9 cellular contexts compared by ENCODE assay signal in the genomic region with DNA sequence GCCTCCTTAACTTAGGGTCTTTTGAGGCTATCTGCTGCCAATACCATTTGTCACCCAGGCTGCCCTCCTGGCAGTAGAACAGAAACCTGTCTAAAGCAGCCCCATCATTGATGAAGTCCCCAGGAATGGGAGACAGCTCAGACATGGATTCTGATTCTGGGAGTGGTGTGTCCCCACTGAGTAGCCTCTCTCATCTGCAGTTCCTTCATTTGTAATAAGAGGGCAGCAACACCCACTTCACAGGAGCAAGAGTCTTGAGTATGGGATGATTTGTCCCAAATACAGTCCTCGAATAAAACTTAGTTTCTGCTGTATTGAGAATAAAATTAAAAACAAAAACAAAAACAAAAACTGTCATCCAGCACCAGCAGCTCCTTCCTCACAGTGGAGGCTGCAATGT.
DNase-seq lines count a peak whose midpoint lies in the region; ATAC-seq, FAIRE-seq and TF ChIP-seq lines count a peak whose summit lies in the region.
"Had no signal": no experiment of that assay in that cellular context is flagged by ENCODE, and none has a peak within 500 bp of the region (broad histone marks: within the 10 kb centered on the region; RNA-seq: fewer than 3 reads in every experiment).

No MANE protein-coding gene starts in this region.

- no peak for FAIRE-seq in urothelium cell line (lab: Jason Lieb, UNC)

- H3K27me3 ChIP-seq in heart right ventricle, result no peaks in the 10 kb centered on the region
- H3K27me3 ChIP-seq in lower lobe of right lung (ENCODE audit: low read depth), result no peaks in the 10 kb centered on the region

- no peak overlapping the region for H3K4me3 ChIP-seq in heart right ventricle
- no peak overlapping the region for H3K4me3 ChIP-seq in lower lobe of right lung

- H3K4me1 ChIP-seq in heart right ventricle (no peaks in the 10 kb centered on the region), lower lobe of right lung (no peaks in the 10 kb centered on the region)

- intact Hi-C loops in heart right ventricle (cut with DNase I) (loop anchor here in 3 of 10 donors (5.0 kb wide), 2 partner anchors 150 to 165 kb away; no protein-coding TSS in a partner anchor), Right ventricle myocardium superior (cut with DNase I) (no loop called here), head of caudate nucleus (cut with DNase I) (loop anchor here (5.0 kb wide), 1 partner anchor 160 kb away; no protein-coding TSS in a partner anchor), lower lobe of right lung (cut with DNase I) (no loop called here)

- 35 to 57% methylated on average over 1 of the region's 1 CpG for WGBS in heart right ventricle, 2 donors

- no peak for ATAC-seq in heart right ventricle
- no peak for ATAC-seq in Right ventricle myocardium superior (ENCODE audit: poor library complexity)
- no peak for ATAC-seq in lower lobe of right lung
- ATAC-seq: activated T-cell treated with anti-CD3 and anti-CD28 coated beads, Interleukin-2, amount 50 U/mL, for 4 hours had no signal

- DNase-seq in heart right ventricle (no peak), Right ventricle myocardium superior (no peak), NCI-H748 treated with DMSO at 0.1 percent for 48 hours (lab: John Stamatoyannopoulos, UW) (peak; percentile 33), head of caudate nucleus (peak in 22 of 42 donors; percentile 18 to 80 (median 39)), urothelium cell line (ENCODE audit: low spot score) (peak; percentile 17), lower lobe of right lung (no peak)
- no peak for DNase-seq in activated CD4-positive, alpha-beta T cell treated with anti-CD3 and anti-CD28 coated beads for 4 hours
- DNase-seq in stimulated activated CD4-positive, alpha-beta T cell treated with anti-CD3 and anti-CD28 coated beads, Interleukin-4, amount 100 ng/mL, for 4 hours, result no peak
- DNase-seq: activated T-cell treated with anti-CD3 and anti-CD28 coated beads, Interleukin-2, amount 50 U/mL, for 4 hours had no signal

- peak in 7 of 9 donors; percentile 35 to 58 (median 40) for TF ChIP-seq CTCF in heart right ventricle (IDR thresholded peaks at IDR 0.05)
- TF ChIP-seq CTCF in lower lobe of right lung (IDR thresholded peaks at IDR 0.05), result no peak

- no peak overlapping the region for H3K27ac ChIP-seq in heart right ventricle
- no peak overlapping the region for H3K27ac ChIP-seq in lower lobe of right lung

- H3K36me3 ChIP-seq in heart right ventricle (no peaks in the 10 kb centered on the region), lower lobe of right lung (no peaks in the 10 kb centered on the region)

- H3K9me3 ChIP-seq in heart right ventricle, result no peaks in the 10 kb centered on the region
- no peaks in the 10 kb centered on the region for H3K9me3 ChIP-seq in lower lobe of right lung

Comparison
In these comparisons a context has a peak if more than half of its experiments do, and no peak if none do; other contexts are left out.
1. DNase-seq: peak in NCI-H748 treated with DMSO at 0.1 percent for 48 hours (single experiment), head of caudate nucleus (22 of 42) and urothelium cell line (single experiment); none in heart right ventricle (0 of 2), Right ventricle myocardium superior (single experiment), activated CD4-positive, alpha-beta T cell treated with anti-CD3 and anti-CD28 coated beads for 4 hours (0 of 2), stimulated activated CD4-positive, alpha-beta T cell treated with anti-CD3 and anti-CD28 coated beads, Interleukin-4, amount 100 ng/mL, for 4 hours (0 of 2) and lower lobe of right lung (single experiment).